In genomic region chr3:174243194-174243593, GRCh38 we compare ENCODE assay signal across 21 cellular contexts.
DNase-seq lines count a peak whose midpoint lies in the region; ATAC-seq, FAIRE-seq and TF ChIP-seq lines count a peak whose summit lies in the region.
"Had no signal": no experiment of that assay in that cellular context is flagged by ENCODE, and none has a peak within 500 bp of the region (broad histone marks: within the 10 kb centered on the region; RNA-seq: fewer than 3 reads in every experiment).

No MANE protein-coding gene starts in this region.

- no peak overlapping the region for H3K4me3 Mint-ChIP-seq in H9
- H3K4me3 Mint-ChIP-seq: activated naive CD4-positive, alpha-beta T cell treated with anti-CD3 and anti-CD28 coated beads, Interleukin-2, amount 50 U/mL, for 24 hours; central memory CD8-positive, alpha-beta T cell; stimulated activated memory B cell treated with anti-CD40 and anti-IgM and Interleukin-4, amounts not matched to agents 10 μg/mL and 1 μg/mL and 100 μg/mL, for 72 hours had no signal

- H2AK5ac ChIP-seq in IMR-90 (ENCODE audit: low read depth, low read length) = no peak overlapping the region
- H2AK5ac ChIP-seq in H9 (ENCODE audit: insufficient read length, low read length) = no peak overlapping the region

- H3K18ac ChIP-seq in IMR-90 (ENCODE audit: low read depth, low read length) (no peak overlapping the region), H9 (ENCODE audit: insufficient read length, low read depth, low read length) (no peak overlapping the region)

- no peak overlapping the region for H3K14ac ChIP-seq in IMR-90 (replicated peaks; ENCODE audit: low read depth, low read length)
- H3K14ac ChIP-seq in H9 (ENCODE audit: insufficient read depth, low read length) = no peak overlapping the region

- H3K4me1 Mint-ChIP-seq in H9 = no peaks in the 10 kb centered on the region; a peak in 2 of 4 replicates
- H3K4me1 Mint-ChIP-seq: activated naive CD4-positive, alpha-beta T cell treated with anti-CD3 and anti-CD28 coated beads, Interleukin-2, amount 50 U/mL, for 24 hours; central memory CD8-positive, alpha-beta T cell; stimulated activated memory B cell treated with anti-CD40 and anti-IgM and Interleukin-4, amounts not matched to agents 10 μg/mL and 1 μg/mL and 100 μg/mL, for 72 hours had no signal

- no peaks in the 10 kb centered on the region for H3K9me3 Mint-ChIP-seq in H9
- H3K9me3 Mint-ChIP-seq: activated naive CD4-positive, alpha-beta T cell treated with anti-CD3 and anti-CD28 coated beads, Interleukin-2, amount 50 U/mL, for 24 hours; stimulated activated memory B cell treated with anti-CD40 and anti-IgM and Interleukin-4, amounts not matched to agents 10 μg/mL and 1 μg/mL and 100 μg/mL, for 72 hours had no signal

- H2AFZ ChIP-seq in IMR-90 (replicated peaks; ENCODE audit: low read length, poor library complexity) = no peak overlapping the region
- H2AFZ ChIP-seq in H9 (ENCODE audit: low read length) = no peak overlapping the region
- H2AFZ ChIP-seq: parathyroid adenoma had no signal

- H3K4me1 ChIP-seq in IMR-90 (ENCODE audit: control insufficient read depth, insufficient read depth, low read length) = peaks cover 2% of the 10 kb centered on the region; the same call in 1 of the 2 replicates
- no peaks in the 10 kb centered on the region for H3K4me1 ChIP-seq in H9 (ENCODE audit: insufficient read depth, low read length)
- H3K4me1 ChIP-seq: parathyroid adenoma, upper lobe of left lung had no signal

- H2BK120ac ChIP-seq in IMR-90 (ENCODE audit: low read depth, low read length) = no peak overlapping the region
- H2BK120ac ChIP-seq in H9 (ENCODE audit: low read depth, low read length, poor library complexity, severe bottlenecking) = no peak overlapping the region

- CTCF ChIA-PET in IMR-90 (lab: Yijun Ruan, JAX) = interaction anchor here (1.0 kb wide), 1 partner anchor 58 kb away, joined by 3 read pairs; no protein-coding TSS in a partner anchor

- H3K79me2 ChIP-seq in H9 (ENCODE audit: insufficient read depth, low read length) = no peaks in the 10 kb centered on the region
- H3K79me2 ChIP-seq: parathyroid adenoma had no signal

- FAIRE-seq in GM12892 (lab: Jason Lieb, UNC) = no peak
- FAIRE-seq: K562, small intestine had no signal

- no TSS peak for BruUV-seq in IMR-90 (replicated peaks; lab: Mats Ljungman, UMichigan)

- H2BK15ac ChIP-seq in IMR-90 (ENCODE audit: low read depth, low read length) (no peak overlapping the region), H9 (ENCODE audit: low read depth, low read length) (no peak overlapping the region)

- dilution Hi-C loops in IMR-90 (cut with HindIII; ENCODE audit: low sequenced_read_pairs, unreplicated experiment) = no loop called here

- no peak overlapping the region for H3K27ac ChIP-seq in IMR-90 (ENCODE audit: insufficient read depth, low read length)
- H3K27ac ChIP-seq in H9 (ENCODE audit: insufficient read length, low read depth, low read length) = no peak overlapping the region
- H3K27ac ChIP-seq: parathyroid adenoma, upper lobe of left lung had no signal

- no CpG with 5 or more reads among the region's 2 CpGs for WGBS in IMR-90 (ENCODE audit: extremely low coverage in 2 of 2, insufficient read length in 1 of 2), 2 experiments
- WGBS in H9 (ENCODE audit: extremely low coverage, insufficient read length, low lambda C conversion rate) = no CpG with 5 or more reads among the region's 2 CpGs

- peaks cover 3% of the 10 kb centered on the region; the same call in 1 of the 2 replicates for H3K27me3 ChIP-seq in IMR-90 (ENCODE audit: control insufficient read depth, insufficient read depth, low read length)
- H3K27me3 ChIP-seq in H9 (ENCODE audit: insufficient read depth, low read length) = no peaks in the 10 kb centered on the region
- H3K27me3 ChIP-seq: upper lobe of left lung had no signal

- H3K23ac ChIP-seq in IMR-90 (ENCODE audit: low read depth, low read length) (no peak overlapping the region), H9 (ENCODE audit: insufficient read length, low read depth, low read length) (no peak overlapping the region)

- H4K91ac ChIP-seq in IMR-90 (ENCODE audit: insufficient read depth, low read depth, low read length) (no peak overlapping the region), H9 (ENCODE audit: insufficient read length, low read depth, low read length) (no peak overlapping the region)

- H2BK12ac ChIP-seq in H9 (ENCODE audit: insufficient read length, low read depth, low read length) = no peak overlapping the region

- in situ Hi-C loops in IMR-90 (cut with MboI; ENCODE audit: low sequenced_read_pairs) = no loop called here

- POLR2A ChIA-PET in IMR-90 (lab: Charles Lee; ENCODE audit: unreplicated experiment) = no interaction called here

- H3K36me3 Mint-ChIP-seq in H9 (ENCODE audit: insufficient read depth in 1 of 3, low read depth in 3 of 3) = peaks cover 1 to 11% (median 6%) of the 10 kb centered on the region in 3 experiments; a peak in 4 of 7 replicates
- H3K36me3 Mint-ChIP-seq: activated naive CD4-positive, alpha-beta T cell treated with anti-CD3 and anti-CD28 coated beads, Interleukin-2, amount 50 U/mL, for 24 hours; stimulated activated memory B cell treated with anti-CD40 and anti-IgM and Interleukin-4, amounts not matched to agents 10 μg/mL and 1 μg/mL and 100 μg/mL, for 72 hours had no signal

- no peak for TF ChIP-seq RAD21 in IMR-90 (IDR thresholded peaks at IDR 0.05; ENCODE audit: low read length)

- TF ChIP-seq CTCF in IMR-90 (conservative IDR thresholded peaks at IDR 0.05; ENCODE audit: low read depth, low read length) (no peak), H9 (conservative IDR thresholded peaks at IDR 0.05) (no peak)

- H4K20me1 ChIP-seq in IMR-90 (ENCODE audit: insufficient read depth, low read length) (no peaks in the 10 kb centered on the region), H9 (ENCODE audit: control insufficient read depth, insufficient read depth, insufficient read length) (no peaks in the 10 kb centered on the region)

- H4K8ac ChIP-seq in IMR-90 (ENCODE audit: low read depth in 2 of 2, low read length in 2 of 2) (no peak overlapping the region), H9 (replicated peaks; ENCODE audit: insufficient read length, low read depth, low read length) (no peak overlapping the region)

- H2BK5ac ChIP-seq in IMR-90 (ENCODE audit: low read depth, low read length, poor library complexity, severe bottlenecking) (no peak overlapping the region), H9 (ENCODE audit: insufficient read length, low read length) (no peak overlapping the region)

- no peaks in the 10 kb centered on the region for H3K27me3 Mint-ChIP-seq in H9 (ENCODE audit: low read depth)
- H3K27me3 Mint-ChIP-seq: activated naive CD4-positive, alpha-beta T cell treated with anti-CD3 and anti-CD28 coated beads, Interleukin-2, amount 50 U/mL, for 24 hours; central memory CD8-positive, alpha-beta T cell; stimulated activated memory B cell treated with anti-CD40 and anti-IgM and Interleukin-4, amounts not matched to agents 10 μg/mL and 1 μg/mL and 100 μg/mL, for 72 hours had no signal

- no peak overlapping the region for H3K56ac ChIP-seq in IMR-90 (ENCODE audit: extremely low read depth, insufficient read depth, low read length)
- H3K56ac ChIP-seq in H9 (ENCODE audit: insufficient read length, low read depth, low read length) = no peak overlapping the region

- DNase-seq in AG08396 (ENCODE audit: low spot score) = peak; percentile 13
- peak; percentile 30 for DNase-seq in IMR-90
- DNase-seq in astrocyte of the hippocampus (ENCODE audit: low read depth, low spot score) = peak; percentile 61
- peak; percentile 67 for DNase-seq in left kidney (ENCODE audit: low read depth, low spot score)
- no peak for DNase-seq in GM12892 (ENCODE audit: insufficient read length)
- DNase-seq in H9 = no peak
- no peak for DNase-seq in NCI-H345 (lab: John Stamatoyannopoulos, UW)
- DNase-seq in D341Med (ENCODE audit: low spot score) = no peak
- DNase-seq: activated CD4-positive, alpha-beta T cell treated with anti-CD3 and anti-CD28 coated beads for 48 hours; activated T-cell treated with anti-CD3 and anti-CD28 coated beads for 4 hours; glutamatergic neuron; islet precursor cell; NCI-H1105; SIG-M5; small intestine; upper lobe of left lung had no signal

- H3K4me2 ChIP-seq in IMR-90 (ENCODE audit: low read depth, low read length) = no peak overlapping the region
- no peak overlapping the region for H3K4me2 ChIP-seq in H9 (ENCODE audit: insufficient read depth, insufficient read length, low read length)

- ATAC-seq in IMR-90 (ENCODE audit: low read depth) = peak; percentile 46; the same call in 1 of the 2 replicates
- ATAC-seq: K562; stimulated activated memory B cell treated with anti-CD40 and anti-IgM and Interleukin-4, amounts not matched to agents 10 μg/mL and 1 μg/mL and 100 μg/mL, for 72 hours had no signal

- no peak overlapping the region for H3K4me3 ChIP-seq in IMR-90 (ENCODE audit: insufficient read depth, low read depth, low read length)
- H3K4me3 ChIP-seq: K562, upper lobe of left lung had no signal

- no peak overlapping the region for H3K9ac ChIP-seq in IMR-90 (ENCODE audit: low read depth, low read length)
- no peak overlapping the region for H3K9ac ChIP-seq in H9 (ENCODE audit: extremely low read depth, insufficient read length, low read length)
- H3K9ac ChIP-seq: parathyroid adenoma had no signal

- no peak for TF ChIP-seq POLR2A in IMR-90 (IDR thresholded peaks at IDR 0.05; ENCODE audit: low read depth, low read length)
- no peak for TF ChIP-seq POLR2A in GM12892 (IDR thresholded peaks at IDR 0.05; ENCODE audit: low read depth, low read length)

- no peaks in the 10 kb centered on the region for H3K79me1 ChIP-seq in IMR-90 (ENCODE audit: low read depth in 1 of 2, low read length in 2 of 2)
- H3K79me1 ChIP-seq in H9 (ENCODE audit: insufficient read depth, low read depth, low read length, poor library complexity, severe bottlenecking) = no peaks in the 10 kb centered on the region

- H3K27ac Mint-ChIP-seq in H9 = peak overlapping the region in 1 of 3 experiments; percentile 73; a peak in 1 of 7 replicates
- H3K27ac Mint-ChIP-seq: activated naive CD4-positive, alpha-beta T cell treated with anti-CD3 and anti-CD28 coated beads, Interleukin-2, amount 50 U/mL, for 24 hours; stimulated activated memory B cell treated with anti-CD40 and anti-IgM and Interleukin-4, amounts not matched to agents 10 μg/mL and 1 μg/mL and 100 μg/mL, for 72 hours had no signal

- H3K36me3 ChIP-seq in IMR-90 (ENCODE audit: control insufficient read depth, insufficient read depth, low read length) = no peaks in the 10 kb centered on the region
- H3K36me3 ChIP-seq: upper lobe of left lung had no signal

- H2BK20ac ChIP-seq in IMR-90 (ENCODE audit: low read depth, low read length) = no peak overlapping the region
- H2BK20ac ChIP-seq in H9 (ENCODE audit: low read depth, low read length, poor library complexity, severe bottlenecking) = no peak overlapping the region

- H3K9me3 ChIP-seq in IMR-90 (ENCODE audit: control insufficient read depth, insufficient read depth, low read length) (no peaks in the 10 kb centered on the region), H9 (ENCODE audit: control insufficient read depth, low read depth, low read length) (no peaks in the 10 kb centered on the region)
- H3K9me3 ChIP-seq: upper lobe of left lung had no signal

- no peaks in the 10 kb centered on the region for H3K23me2 ChIP-seq in H9 (ENCODE audit: insufficient read length, low read depth, low read length, poor library complexity, severe bottlenecking)

- H4K5ac ChIP-seq in IMR-90 (ENCODE audit: low read depth, low read length) = no peak overlapping the region
- no peak overlapping the region for H4K5ac ChIP-seq in H9 (ENCODE audit: insufficient read length, low read depth, low read length)

- H3T11ph ChIP-seq in H9 (ENCODE audit: low read length) = no peak overlapping the region

- no peak overlapping the region for H2AK9ac ChIP-seq in IMR-90 (replicated peaks; ENCODE audit: low read depth, low read length, poor library complexity)

- H3K9me1 ChIP-seq in IMR-90 (ENCODE audit: insufficient read depth, low read length) = no peaks in the 10 kb centered on the region

- intact Hi-C loops in IMR-90 (cut with micrococcal nuclease) = no loop called here

- H3K4ac ChIP-seq in IMR-90 (ENCODE audit: low read depth, low read length) = no peak overlapping the region
- no peak overlapping the region for H3K4ac ChIP-seq in H9 (ENCODE audit: low read depth, low read length)

Comparison
In these comparisons a context has a peak if more than half of its experiments do, and no peak if none do; other contexts are left out.
1. DNase-seq: peak in AG08396 (single experiment), IMR-90 (single experiment), astrocyte of the hippocampus (single experiment) and left kidney (single experiment); none in GM12892 (single experiment), H9 (single experiment), NCI-H345 (single experiment) and D341Med (single experiment).